8 cellular contexts compared by ENCODE assay signal in genomic region chr1:41122851-41123518, GRCh38.
DNase-seq lines count a peak whose midpoint lies in the region; ATAC-seq, FAIRE-seq and TF ChIP-seq lines count a peak whose summit lies in the region.

No MANE protein-coding gene starts in this region.

- no peaks in the 10 kb centered on the region for H3K79me2 ChIP-seq in HCT116 (ENCODE audit: insufficient read depth, low read length)
- H3K79me2 ChIP-seq in endothelial cell of umbilical vein (ENCODE audit: control insufficient read depth, insufficient read depth, low read length), result no peaks in the 10 kb centered on the region

- FAIRE-seq in endothelial cell of umbilical vein (lab: Jason Lieb, UNC), result peak; percentile 67

- RAD21 ChIA-PET in HCT116 (lab: Charles Lee; ENCODE audit: low non-redundant PET in 1 of 2, low total read pairs in 2 of 2, uncharacterized antibody in 2 of 2, unreplicated experiment in 2 of 2), result no interaction called here

- no peaks in the 10 kb centered on the region for H3K9me2 ChIP-seq in HCT116 (ENCODE audit: insufficient read depth)

- H3K36me3 ChIP-seq in Caco-2 (ENCODE audit: control insufficient read depth, insufficient read depth, low read length) (no peaks in the 10 kb centered on the region), HCT116 (ENCODE audit: control insufficient read depth in 1 of 2, insufficient read depth in 2 of 2, low read length in 2 of 2) (no peaks in the 10 kb centered on the region), endothelial cell of umbilical vein (ENCODE audit: control insufficient read depth in 2 of 2, extremely low read depth in 1 of 2, insufficient read depth in 2 of 2, low read length in 2 of 2) (no peaks in the 10 kb centered on the region)

- TF ChIP-seq CTCF in Caco-2 (IDR thresholded peaks at IDR 0.05; ENCODE audit: insufficient read depth in 1 of 2, low read depth in 1 of 2, low read length in 1 of 2, severe bottlenecking in 1 of 2, unreplicated experiment in 1 of 2), result peak in 1 of 2 experiments; percentile 52
- TF ChIP-seq CTCF in HCT116 (IDR thresholded peaks at IDR 0.05 in 2 of 3, conservative IDR thresholded peaks at IDR 0.05 in 1 of 3; ENCODE audit: borderline replicate concordance in 1 of 3, insufficient read depth in 1 of 3, low read depth in 2 of 3, low read length in 2 of 3), result peak; percentile 35 to 70 (median 64); a peak in 5 of 6 replicates
- TF ChIP-seq CTCF in endothelial cell of umbilical vein (IDR thresholded peaks at IDR 0.05; ENCODE audit: extremely low read depth in 1 of 2, insufficient read depth in 1 of 2, low read depth in 1 of 2, low read length in 2 of 2), result peak; percentile 45 to 48
- no peak for TF ChIP-seq CTCF in omental fat pad (IDR thresholded peaks at IDR 0.05)

- intact Hi-C loops in Caco-2 (cut with micrococcal nuclease; ENCODE audit: unreplicated experiment) (loop anchor here (5.0 to 10.0 kb wide), 2 partner anchors 96 to 122 kb away; partner anchors contain the start of gene SCMH1), HCT116 (cut with micrococcal nuclease) (no loop called here), endothelial cell of umbilical vein (cut with micrococcal nuclease) (loop anchor here (1.0 to 5.0 kb wide), 4 partner anchors 14 to 276 kb away; no protein-coding TSS in a partner anchor)

- H2AFZ ChIP-seq in HCT116 (ENCODE audit: low read depth, low read length, poor library complexity, severe bottlenecking), result no peak overlapping the region
- no peak overlapping the region for H2AFZ ChIP-seq in endothelial cell of umbilical vein (ENCODE audit: low read depth, low read length)

- H3K27me3 ChIP-seq in Caco-2 (replicated peaks; ENCODE audit: control insufficient read depth, insufficient read depth, low read length) (no peaks in the 10 kb centered on the region), HCT116 (ENCODE audit: insufficient read depth, low read length) (no peaks in the 10 kb centered on the region), endothelial cell of umbilical vein (ENCODE audit: control insufficient read depth in 2 of 2, insufficient read depth in 2 of 2, low read length in 2 of 2) (no peaks in the 10 kb centered on the region)

- CTCF ChIA-PET in Caco-2 (lab: Charles Lee) (interaction anchor here (0.7 to 1.4 kb wide), 5 partner anchors 13 to 105 kb away, joined by 3 to 12 read pairs (median 4); no protein-coding TSS in a partner anchor), HCT116 (lab: Charles Lee) (interaction anchor here (0.7 to 1.0 kb wide), 3 partner anchors 19 to 100 kb away, joined by 3 to 4 read pairs (median 4); no protein-coding TSS in a partner anchor), endothelial cell of umbilical vein (lab: Charles Lee) (interaction anchor here (0.7 to 2.1 kb wide), 17 partner anchors 14 to 126 kb away, joined by 3 to 36 read pairs (median 4); partner anchors contain the start of gene SLFNL1)

- H3K9me3 ChIP-seq in Caco-2 (no peaks in the 10 kb centered on the region), HCT116 (ENCODE audit: control insufficient read depth in 1 of 2, insufficient read depth in 1 of 2, low read depth in 1 of 2, low read length in 2 of 2) (no peaks in the 10 kb centered on the region), endothelial cell of umbilical vein (replicated peaks; ENCODE audit: control insufficient read depth, insufficient read depth, low read length) (no peaks in the 10 kb centered on the region)

- no peak overlapping the region for H3K4me2 ChIP-seq in HCT116 (ENCODE audit: low read length)
- no peak overlapping the region for H3K4me2 ChIP-seq in endothelial cell of umbilical vein (ENCODE audit: insufficient read depth, low read length)

- H3K9ac ChIP-seq in HCT116 (ENCODE audit: low read length) (no peak overlapping the region), endothelial cell of umbilical vein (replicated peaks; ENCODE audit: extremely low read depth, insufficient read depth, low read length) (no peak overlapping the region)

- H3K4me3 ChIP-seq in Caco-2 (ENCODE audit: low read depth, low read length) (no peak overlapping the region), HCT116 (replicated peaks in 1 of 2; ENCODE audit: low read depth in 1 of 2, low read length in 2 of 2) (no peak overlapping the region), endothelial cell of umbilical vein (replicated peaks in 1 of 3; ENCODE audit: insufficient read depth in 1 of 3, low read depth in 1 of 3, low read length in 3 of 3) (no peak overlapping the region)

- H3K27ac ChIP-seq in HCT116 (ENCODE audit: low read depth, low read length), result no peak overlapping the region
- H3K27ac ChIP-seq in endothelial cell of umbilical vein (ENCODE audit: insufficient read depth, low read depth, low read length), result no peak overlapping the region

- no peak overlapping the region for H3K4me3 Mint-ChIP-seq in Caco-2 (ENCODE audit: unreplicated experiment)

- TF ChIP-seq POLR2A in HCT116 (IDR thresholded peaks at IDR 0.05; ENCODE audit: borderline replicate concordance, extremely low read depth, insufficient read depth, insufficient read length) (no peak), endothelial cell of umbilical vein (IDR thresholded peaks at IDR 0.05; ENCODE audit: low read depth, low read length) (no peak)

- no peak overlapping the region for H3K27ac Mint-ChIP-seq in Caco-2 (ENCODE audit: unreplicated experiment)

- H3K27me3 Mint-ChIP-seq in Caco-2 (ENCODE audit: insufficient read depth, unreplicated experiment), result no peaks in the 10 kb centered on the region

- no TSS peak for BruUV-seq in Caco-2 (replicated peaks; lab: Mats Ljungman, UMichigan)
- BruUV-seq in HCT116 (replicated peaks; lab: Mats Ljungman, UMichigan), result no TSS peak
- BruUV-seq in endothelial cell of umbilical vein (replicated peaks; lab: Mats Ljungman, UMichigan), result no TSS peak

- H3K9me1 ChIP-seq in endothelial cell of umbilical vein (replicated peaks; ENCODE audit: control insufficient read depth, extremely low read depth, insufficient read depth, low read length), result no peaks in the 10 kb centered on the region

- H3K9me3 Mint-ChIP-seq in Caco-2 (ENCODE audit: unreplicated experiment), result no peaks in the 10 kb centered on the region

- H3K4me1 ChIP-seq in Caco-2 (no peaks in the 10 kb centered on the region), HCT116 (ENCODE audit: control insufficient read depth in 1 of 2, insufficient read depth in 2 of 2, low read length in 2 of 2) (peaks cover 0 to 7% of the 10 kb centered on the region in 2 experiments; a peak in 2 of 4 replicates), endothelial cell of umbilical vein (ENCODE audit: control insufficient read depth, extremely low read depth, insufficient read depth, low read length) (no peaks in the 10 kb centered on the region)

- dilution Hi-C loops in endothelial cell of umbilical vein (cut with MboI; ENCODE audit: extremely low pct_ligation_motif_present, low sequenced_read_pairs), result no loop called here

- DNase-seq in Caco-2 (peak; percentile 59), HCT116 (ENCODE audit: low read depth, low spot score) (peak; percentile 61), RKO (ENCODE audit: low spot score) (peak; percentile 88), endothelial cell of umbilical vein (ENCODE audit: low read depth, low spot score) (peak; percentile 68), omental fat pad (ENCODE audit: low spot score) (no peak), activated gamma-delta T cell treated with Interleukin-2 at 50 U/mL for 16 hours (no peak)
- no peak for DNase-seq in stimulated activated CD4-positive, alpha-beta T cell treated with anti-CD3 and anti-CD28 coated beads, Interleukin-15, amount 100 ng/mL, for 24 hours

- peaks cover 6% of the 10 kb centered on the region for H3K36me3 Mint-ChIP-seq in Caco-2 (ENCODE audit: insufficient read depth, unreplicated experiment)

- ATAC-seq in HCT116 (peak; percentile 95), omental fat pad (ENCODE audit: low FRiP score) (peak; percentile 73), GM19023 (IDR thresholded peaks at IDR 0.05; ENCODE audit: unreplicated experiment) (no peak)

- peaks cover 2% of the 10 kb centered on the region for H3K4me1 Mint-ChIP-seq in Caco-2 (ENCODE audit: low read depth, unreplicated experiment)

- H4K20me1 ChIP-seq in HCT116 (ENCODE audit: insufficient read depth) (no peaks in the 10 kb centered on the region), endothelial cell of umbilical vein (replicated peaks; ENCODE audit: control insufficient read depth, extremely low read depth, insufficient read depth, low read length) (no peaks in the 10 kb centered on the region)

- TF ChIP-seq RAD21 in HCT116 (IDR thresholded peaks at IDR 0.05; ENCODE audit: low read depth), result peak; percentile 49

- POLR2A ChIA-PET in Caco-2 (lab: Charles Lee), result no interaction called here
- POLR2A ChIA-PET in HCT116 (lab: Charles Lee), result interaction anchor here (1.1 kb wide), 1 partner anchor 13 kb away, joined by 3 read pairs; no protein-coding TSS in a partner anchor
- POLR2A ChIA-PET in endothelial cell of umbilical vein (lab: Charles Lee), result no interaction called here

TF ChIP-seq in HCT116, 20 proteins besides CTCF, POLR2A, EP300 and RAD21:
- TF ChIP-seq SRF (IDR thresholded peaks at IDR 0.05; ENCODE audit: low read depth) (no peak), TCF7L2 (IDR thresholded peaks at IDR 0.05; ENCODE audit: borderline replicate concordance, extremely low read depth, insufficient read depth, insufficient read length) (peak; percentile 86), ATF3 (IDR thresholded peaks at IDR 0.05) (no peak), MAX (IDR thresholded peaks at IDR 0.05) (peak; percentile 58)

TF ChIP-seq in endothelial cell of umbilical vein, 7 proteins besides CTCF, POLR2A, EP300 and RAD21:
- TF ChIP-seq FOS (IDR thresholded peaks at IDR 0.05; ENCODE audit: borderline replicate concordance, insufficient read depth, low read length) (peak; percentile 40), JUN (IDR thresholded peaks at IDR 0.05; ENCODE audit: borderline replicate concordance, insufficient read depth, insufficient read length, low read depth) (no peak)

Comparison
In these comparisons a context has a peak if more than half of its experiments do, and no peak if none do; other contexts are left out.
1. DNase-seq: peak in Caco-2 (2 of 2), HCT116 (single experiment), RKO (single experiment) and endothelial cell of umbilical vein (single experiment); none in omental fat pad (single experiment), stimulated activated CD4-positive, alpha-beta T cell treated with anti-CD3 and anti-CD28 coated beads, Interleukin-15, amount 100 ng/mL, for 24 hours (single experiment) and activated gamma-delta T cell treated with Interleukin-2 at 50 U/mL for 16 hours (single experiment).
2. CTCF ChIP-seq: peak in HCT116 (3 of 3) and endothelial cell of umbilical vein (2 of 2); none in omental fat pad (0 of 3).